ENCODE assay signal across 8 cellular contexts in the genomic region with DNA sequence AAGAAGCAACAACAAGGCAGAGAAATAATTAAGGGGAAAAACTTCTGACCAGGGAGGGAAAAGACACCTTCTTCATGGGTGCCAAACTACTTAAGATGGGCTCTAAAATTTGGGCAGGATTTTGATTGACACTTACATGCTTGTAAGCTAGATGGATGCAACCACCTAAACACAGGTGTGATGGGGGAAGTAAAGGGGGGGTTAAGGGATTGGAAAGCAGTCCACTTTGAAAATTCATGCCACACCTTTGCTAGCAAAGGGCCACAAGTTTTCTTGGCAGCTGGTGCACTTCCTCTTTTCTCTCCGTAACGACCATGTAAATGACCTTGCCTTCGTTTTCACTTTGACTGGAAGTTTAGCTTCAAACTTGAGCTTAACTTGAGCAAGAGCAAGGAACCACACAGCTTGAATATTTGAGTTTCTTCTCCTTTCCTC. TPM values are rescaled to one million over a fixed set of nuclear protein-coding genes. Genes with fewer than 3 reads are reported as not detected.
DNase-seq lines count a peak whose midpoint lies in the region; ATAC-seq lines count a peak whose summit lies in the region.

No MANE protein-coding gene starts in this region.

- H3K4me3 Mint-ChIP-seq in T-helper 2 cell treated with Interferon-gamma antibody and Interleukin-4, amounts not matched to agents 5 μg/mL and 100 μg/mL, for 36 hours, result peak overlapping the region; percentile 57

- peaks cover 0 to 12% of the 10 kb centered on the region in 2 donors for H3K9me3 Mint-ChIP-seq in activated naive CD4-positive, alpha-beta T cell treated with anti-CD3 and anti-CD28 coated beads, Interleukin-2, amount 50 U/mL, for 72 hours
- no peaks in the 10 kb centered on the region for H3K9me3 Mint-ChIP-seq in T-helper 2 cell treated with Interferon-gamma antibody and Interleukin-4, amounts not matched to agents 5 μg/mL and 100 μg/mL, for 36 hours

- H3K27me3 Mint-ChIP-seq in T-helper 2 cell treated with Interferon-gamma antibody and Interleukin-4, amounts not matched to agents 5 μg/mL and 100 μg/mL, for 36 hours (ENCODE audit: low read depth), result no peaks in the 10 kb centered on the region

- peaks cover 26% of the 10 kb centered on the region for H3K4me1 Mint-ChIP-seq in T-helper 2 cell treated with Interferon-gamma antibody and Interleukin-4, amounts not matched to agents 5 μg/mL and 100 μg/mL, for 36 hours (ENCODE audit: low read depth)

- ATAC-seq in activated naive CD4-positive, alpha-beta T cell treated with anti-CD3 and anti-CD28 coated beads, Interleukin-2, amount 50 U/mL, for 72 hours, result peak; percentile 62 to 66
- ATAC-seq in HG03066 (IDR thresholded peaks at IDR 0.05; ENCODE audit: low read depth, unreplicated experiment) (peak; percentile 94), sciatic nerve (peak; percentile 29)

- peaks cover 0 to 6% of the 10 kb centered on the region in 2 donors for H3K36me3 Mint-ChIP-seq in activated naive CD4-positive, alpha-beta T cell treated with anti-CD3 and anti-CD28 coated beads, Interleukin-2, amount 50 U/mL, for 72 hours
- H3K36me3 Mint-ChIP-seq in T-helper 2 cell treated with Interferon-gamma antibody and Interleukin-4, amounts not matched to agents 5 μg/mL and 100 μg/mL, for 36 hours (ENCODE audit: low read depth), result no peaks in the 10 kb centered on the region

- intact Hi-C loops in sciatic nerve (cut with DNase I), result no loop called here

- no peak for DNase-seq in activated naive CD4-positive, alpha-beta T cell treated with anti-CD3 and anti-CD28 coated beads, Interleukin-2, amount 50 U/mL, for 72 hours (ENCODE audit: low spot score in 2 of 2)
- no peak for DNase-seq in activated naive CD4-positive, alpha-beta T cell treated with anti-CD3 and anti-CD28 coated beads, Interleukin-2, amount 50 U/mL, for 16 hours
- no peak for DNase-seq in T-helper 2 cell treated with Interferon-gamma antibody and Interleukin-4, amounts not matched to agents 5 μg/mL and 100 μg/mL, for 36 hours (ENCODE audit: low spot score)
- no peak for DNase-seq in sciatic nerve (ENCODE audit: low spot score)
- no peak for DNase-seq in NCI-H128 (lab: John Stamatoyannopoulos, UW; ENCODE audit: unreplicated experiment)
- no peak for DNase-seq in LoVo (ENCODE audit: low spot score)
- no peak for DNase-seq in H4 (ENCODE audit: low spot score)

- H3K27ac Mint-ChIP-seq in activated naive CD4-positive, alpha-beta T cell treated with anti-CD3 and anti-CD28 coated beads, Interleukin-2, amount 50 U/mL, for 72 hours, result peak overlapping the region in 1 of 2 donors; percentile 53
- H3K27ac Mint-ChIP-seq in T-helper 2 cell treated with Interferon-gamma antibody and Interleukin-4, amounts not matched to agents 5 μg/mL and 100 μg/mL, for 36 hours, result peak overlapping the region; percentile 71

RNA-seq across cellular contexts. Expression of a gene that starts 14.3 kb away (rescaled TPM):
- 100 to 1,000 TPM; 154 to 171 TPM for total RNA-seq in activated naive CD4-positive, alpha-beta T cell treated with anti-CD3 and anti-CD28 coated beads, Interleukin-2, amount 50 U/mL, for 72 hours
- total RNA-seq in sciatic nerve, result 320 TPM
- total RNA-seq in H4 (2014; rRNA removed; shearing (Covaris generic)), result 161 and 207 TPM in 2 replicates

RNA-seq across cellular contexts. Expression of a gene that starts 40.6 kb away (rescaled TPM):
- 10 to 100 TPM; 15.2 to 22.0 TPM for total RNA-seq in activated naive CD4-positive, alpha-beta T cell treated with anti-CD3 and anti-CD28 coated beads, Interleukin-2, amount 50 U/mL, for 72 hours
- 46.5 TPM for total RNA-seq in sciatic nerve
- total RNA-seq in H4 (2014; rRNA removed; shearing (Covaris generic)), result 66.0 and 70.8 TPM in 2 replicates

Comparison
In these comparisons a context has a peak if more than half of its experiments do, and no peak if none do; other contexts are left out.
1. ATAC-seq: peak in every context shown above with its lines; median percentile 94 in HG03066; 64 in activated naive CD4-positive, alpha-beta T cell treated with anti-CD3 and anti-CD28 coated beads, Interleukin-2, amount 50 U/mL, for 72 hours; 29 in sciatic nerve.